17 cellular contexts compared by ENCODE assay signal in the genomic region with DNA sequence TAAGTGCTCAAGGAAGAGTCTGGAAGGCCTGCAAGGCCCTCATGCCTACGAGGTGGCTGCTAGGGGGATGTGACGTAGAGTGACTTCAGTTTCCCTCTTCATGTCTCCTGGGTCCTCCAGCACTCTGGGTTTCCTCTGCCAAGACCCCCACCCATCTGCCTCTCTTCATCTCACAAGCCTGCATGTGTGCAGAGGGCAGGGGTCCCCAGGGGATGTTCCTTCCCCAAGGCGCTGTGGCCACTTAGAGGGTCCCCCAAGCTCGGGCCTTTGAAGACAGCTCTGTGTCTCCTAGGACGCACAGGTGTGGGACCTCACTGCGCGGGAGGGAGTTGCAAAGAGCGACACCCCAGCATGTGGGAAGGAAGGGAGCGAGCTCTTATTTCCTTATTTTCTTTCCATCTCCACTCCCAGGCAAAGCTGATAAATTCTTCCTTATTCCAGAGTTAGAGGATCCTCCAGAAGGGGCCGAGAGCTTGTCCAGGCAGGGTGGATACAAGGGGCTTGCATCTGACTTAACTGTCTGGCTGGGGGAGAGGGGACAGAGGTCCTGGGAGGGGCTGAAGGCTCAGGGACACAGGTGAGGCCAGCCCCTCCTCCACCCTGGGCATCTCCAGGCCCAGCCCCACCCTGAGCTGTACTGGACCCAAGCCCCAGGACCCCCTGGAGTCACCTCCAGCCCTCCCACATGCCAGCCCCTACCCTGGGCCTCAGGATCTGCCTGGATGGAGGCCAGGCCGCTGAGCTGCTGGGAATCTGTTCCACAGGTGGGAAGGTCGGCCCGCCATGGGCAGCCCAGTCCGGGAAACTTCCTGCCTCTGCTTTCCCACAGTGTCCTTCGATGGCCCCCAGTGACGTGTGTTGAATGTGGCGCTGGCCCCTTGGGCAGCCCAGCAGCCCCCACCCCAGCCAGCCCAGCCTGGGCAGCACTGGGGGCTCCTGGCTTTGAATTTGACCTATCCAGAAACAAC. TPM values are rescaled to one million over a fixed set of nuclear protein-coding genes. Genes with fewer than 3 reads are reported as not detected.
DNase-seq lines count a peak whose midpoint lies in the region; ATAC-seq and TF ChIP-seq lines count a peak whose summit lies in the region.
"Had no signal": no experiment of that assay in that cellular context is flagged by ENCODE, and none has a peak within 500 bp of the region (broad histone marks: within the 10 kb centered on the region; RNA-seq: fewer than 3 reads in every experiment).

No MANE protein-coding gene starts in this region.

- 63% methylated on average over 10 of the region's 17 CpGs for WGBS in SK-N-SH (ENCODE audit: low lambda C conversion rate)
- WGBS in prostate gland: 91% methylated on average over 17 of the region's 17 CpGs

- H3K4me3 ChIP-seq in HEK293 (ENCODE audit: low read depth, low read length) (no peak overlapping the region), left lung (no peak overlapping the region), SK-N-SH (ENCODE audit: low read depth in 2 of 2, low read length in 1 of 2) (no peak overlapping the region), prostate gland (no peak overlapping the region)
- H3K4me3 ChIP-seq: gastrocnemius medialis, skin epidermis, tibial nerve had no signal

- no peaks in the 10 kb centered on the region for H3K27me3 ChIP-seq in left lung
- H3K27me3 ChIP-seq in SK-N-SH (ENCODE audit: insufficient read depth): no peaks in the 10 kb centered on the region
- H3K27me3 ChIP-seq in prostate gland (replicated peaks; ENCODE audit: insufficient read depth): no peaks in the 10 kb centered on the region
- H3K27me3 ChIP-seq: gastrocnemius medialis, tibial nerve had no signal

- H4K20me1 ChIP-seq in SK-N-SH (ENCODE audit: insufficient read depth): no peaks in the 10 kb centered on the region

- H3K27ac ChIP-seq in HEK293 (ENCODE audit: extremely low read depth, low read depth, low read length) (no peak overlapping the region), left lung (no peak overlapping the region), SK-N-SH (ENCODE audit: low read depth in 2 of 2, low read length in 1 of 2) (no peak overlapping the region), prostate gland (no peak overlapping the region)
- H3K27ac ChIP-seq: gastrocnemius medialis, skin epidermis, tibial nerve had no signal

- peak; percentile 9 for DNase-seq in activated CD8-positive, alpha-beta memory T cell treated with anti-CD3 and anti-CD28 coated beads, Interleukin-2, amount 50 U/mL, for 4 hours
- DNase-seq in left lung (peak; percentile 22 to 69), sciatic nerve (ENCODE audit: low spot score) (peak; percentile 49), SK-N-SH (no peak), prostate gland (ENCODE audit: low spot score) (no peak)
- DNase-seq: activated CD4-positive, alpha-beta T cell treated with anti-CD3 and anti-CD28 coated beads, Interleukin-2, amount 50 U/mL, for 4 hours; amygdala; gastrocnemius medialis; mammary epithelial cell; NCI-H2081 treated with DMSO at 0.1 percent for 48 hours; NCI-H524 treated with DMSO at 0.1 percent for 48 hours; OCI-M1 had no signal

- no peaks in the 10 kb centered on the region for H3K9me3 ChIP-seq in HEK293 (ENCODE audit: control insufficient read depth, insufficient read depth, low read depth, low read length)
- peaks cover 0 to 7% of the 10 kb centered on the region in 2 donors for H3K9me3 ChIP-seq in left lung
- no peaks in the 10 kb centered on the region for H3K9me3 ChIP-seq in SK-N-SH
- H3K9me3 ChIP-seq in prostate gland: no peaks in the 10 kb centered on the region
- H3K9me3 ChIP-seq: gastrocnemius medialis had no signal

- no peak for TF ChIP-seq POLR2A in prostate gland (IDR thresholded peaks at IDR 0.05)

- no peak for TF ChIP-seq EP300 in SK-N-SH (IDR thresholded peaks at IDR 0.05; ENCODE audit: borderline replicate concordance in 1 of 2, low read depth in 1 of 2, low read length in 1 of 2)

- H3K36me3 ChIP-seq in HEK293 (ENCODE audit: control insufficient read depth in 2 of 2, insufficient read depth in 1 of 2, low read length in 2 of 2): no peaks in the 10 kb centered on the region
- no peaks in the 10 kb centered on the region for H3K36me3 ChIP-seq in left lung
- no peaks in the 10 kb centered on the region for H3K36me3 ChIP-seq in SK-N-SH (replicated peaks in 1 of 2; ENCODE audit: control insufficient read depth in 1 of 2, insufficient read depth in 2 of 2, low read length in 1 of 2)
- no peaks in the 10 kb centered on the region for H3K36me3 ChIP-seq in prostate gland
- H3K36me3 ChIP-seq: gastrocnemius medialis, tibial nerve had no signal

- no peak overlapping the region for H2AFZ ChIP-seq in SK-N-SH (ENCODE audit: low read depth)

- H3K9ac ChIP-seq in SK-N-SH: no peak overlapping the region

- H3K4me1 ChIP-seq in HEK293 (ENCODE audit: control insufficient read depth, insufficient read depth, low read length) (no peaks in the 10 kb centered on the region), left lung (no peaks in the 10 kb centered on the region), SK-N-SH (ENCODE audit: control insufficient read depth in 1 of 2, insufficient read depth in 2 of 2, low read depth in 1 of 2, low read length in 1 of 2) (peaks cover 0 to 2% of the 10 kb centered on the region in 2 experiments; a peak in 1 of 4 replicates), prostate gland (replicated peaks) (no peaks in the 10 kb centered on the region)
- H3K4me1 ChIP-seq: gastrocnemius medialis, tibial nerve had no signal

- no peaks in the 10 kb centered on the region for H3K9me2 ChIP-seq in SK-N-SH

- CTCF ChIA-PET in HEK293 (lab: Yijun Ruan, JAX) (interaction anchor here (0.7 kb wide), 1 partner anchor 181 kb away, joined by 3 read pairs; no protein-coding TSS in a partner anchor), SK-N-SH (lab: Yijun Ruan, JAX) (no interaction called here)

- POLR2A ChIA-PET in HEK293 (lab: Yijun Ruan, JAX) (no interaction called here), SK-N-SH (lab: Yijun Ruan, JAX) (no interaction called here)

- ATAC-seq in left lung: no peak
- no peak for ATAC-seq in sciatic nerve
- ATAC-seq in GM21786 (IDR thresholded peaks at IDR 0.05; ENCODE audit: unreplicated experiment): no peak
- ATAC-seq: gastrocnemius medialis, HCT116 had no signal

- H3K4me2 ChIP-seq in SK-N-SH: no peak overlapping the region

- TF ChIP-seq CTCF in HEK293 (tag by site-specific recombination; IDR thresholded peaks at IDR 0.05): no peak
- no peak for TF ChIP-seq CTCF in left lung (IDR thresholded peaks at IDR 0.05)
- TF ChIP-seq CTCF in SK-N-SH (IDR thresholded peaks at IDR 0.05): no peak
- no peak for TF ChIP-seq CTCF in prostate gland (IDR thresholded peaks at IDR 0.05)

- H3K79me2 ChIP-seq in SK-N-SH (ENCODE audit: insufficient read depth): no peaks in the 10 kb centered on the region

- H3F3A ChIP-seq in SK-N-SH (replicated peaks; ENCODE audit: insufficient read depth): no peaks in the 10 kb centered on the region

- intact Hi-C loops in left lung (cut with DNase I) (no loop called here), sciatic nerve (cut with DNase I) (no loop called here), prostate gland (cut with DNase I) (no loop called here)

- no peak for TF ChIP-seq RAD21 in SK-N-SH (IDR thresholded peaks at IDR 0.05; ENCODE audit: low read length)

TF ChIP-seq in HEK293, 187 proteins besides CTCF, POLR2A, EP300 and RAD21:
- TF ChIP-seq GLIS1 (tag by site-specific recombination; IDR thresholded peaks at IDR 0.05) (peak; percentile 32), ZNF48 (tag by site-specific recombination; IDR thresholded peaks at IDR 0.05) (no peak)

TF ChIP-seq in SK-N-SH, 30 proteins besides CTCF, POLR2A, EP300 and RAD21 (continues in another document):
- TF ChIP-seq, protein P1, sequence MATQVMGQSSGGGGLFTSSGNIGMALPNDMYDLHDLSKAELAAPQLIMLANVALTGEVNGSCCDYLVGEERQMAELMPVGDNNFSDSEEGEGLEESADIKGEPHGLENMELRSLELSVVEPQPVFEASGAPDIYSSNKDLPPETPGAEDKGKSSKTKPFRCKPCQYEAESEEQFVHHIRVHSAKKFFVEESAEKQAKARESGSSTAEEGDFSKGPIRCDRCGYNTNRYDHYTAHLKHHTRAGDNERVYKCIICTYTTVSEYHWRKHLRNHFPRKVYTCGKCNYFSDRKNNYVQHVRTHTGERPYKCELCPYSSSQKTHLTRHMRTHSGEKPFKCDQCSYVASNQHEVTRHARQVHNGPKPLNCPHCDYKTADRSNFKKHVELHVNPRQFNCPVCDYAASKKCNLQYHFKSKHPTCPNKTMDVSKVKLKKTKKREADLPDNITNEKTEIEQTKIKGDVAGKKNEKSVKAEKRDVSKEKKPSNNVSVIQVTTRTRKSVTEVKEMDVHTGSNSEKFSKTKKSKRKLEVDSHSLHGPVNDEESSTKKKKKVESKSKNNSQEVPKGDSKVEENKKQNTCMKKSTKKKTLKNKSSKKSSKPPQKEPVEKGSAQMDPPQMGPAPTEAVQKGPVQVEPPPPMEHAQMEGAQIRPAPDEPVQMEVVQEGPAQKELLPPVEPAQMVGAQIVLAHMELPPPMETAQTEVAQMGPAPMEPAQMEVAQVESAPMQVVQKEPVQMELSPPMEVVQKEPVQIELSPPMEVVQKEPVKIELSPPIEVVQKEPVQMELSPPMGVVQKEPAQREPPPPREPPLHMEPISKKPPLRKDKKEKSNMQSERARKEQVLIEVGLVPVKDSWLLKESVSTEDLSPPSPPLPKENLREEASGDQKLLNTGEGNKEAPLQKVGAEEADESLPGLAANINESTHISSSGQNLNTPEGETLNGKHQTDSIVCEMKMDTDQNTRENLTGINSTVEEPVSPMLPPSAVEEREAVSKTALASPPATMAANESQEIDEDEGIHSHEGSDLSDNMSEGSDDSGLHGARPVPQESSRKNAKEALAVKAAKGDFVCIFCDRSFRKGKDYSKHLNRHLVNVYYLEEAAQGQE (IDR thresholded peaks at IDR 0.05; ENCODE audit: low read depth, low read length): no peak
- TF ChIP-seq SMC3 (IDR thresholded peaks at IDR 0.05; ENCODE audit: low read depth, low read length) (no peak), TEAD4 (IDR thresholded peaks at IDR 0.05; ENCODE audit: borderline replicate concordance, insufficient read depth) (no peak), EZH2phosphoT487 (IDR thresholded peaks at IDR 0.05; ENCODE audit: borderline replicate concordance, low read depth) (no peak), RCOR1 (IDR thresholded peaks at IDR 0.05; ENCODE audit: low read length) (no peak), TAF1 (IDR thresholded peaks at IDR 0.05; ENCODE audit: borderline replicate concordance, low read depth, low read length) (no peak), FOXM1 (IDR thresholded peaks at IDR 0.05; ENCODE audit: low read depth) (no peak), ELF1 (IDR thresholded peaks at IDR 0.05) (no peak)

RNA-seq across cellular contexts. Expression of a gene that starts 59.7 kb away (rescaled TPM):
- total RNA-seq in left lung: 1 to 10 TPM; 2.5 to 2.6 TPM
- 7.2 TPM for total RNA-seq in sciatic nerve
- polyA plus RNA-seq in SK-N-SH (2012; rRNA removed): 0.03 and 0.05 TPM in 2 replicates
- polyA plus RNA-seq in SK-N-SH (2012; cell fraction: cytosol; rRNA removed): under 0.01 TPM in 2 replicates
- 0.23 and 0.37 TPM in 2 replicates for polyA plus RNA-seq in SK-N-SH (2012; cell fraction: nucleus; rRNA removed)
- total RNA-seq in prostate gland: 1 to 10 TPM; 1.0 to 2.1 TPM

Comparison
In these comparisons a context has a peak if more than half of its experiments do, and no peak if none do; other contexts are left out.
1. DNase-seq: peak in activated CD8-positive, alpha-beta memory T cell treated with anti-CD3 and anti-CD28 coated beads, Interleukin-2, amount 50 U/mL, for 4 hours (single experiment), left lung (2 of 2) and sciatic nerve (single experiment); none in SK-N-SH (single experiment) and prostate gland (single experiment).